Comparison of ENCODE assay signal across 11 cellular contexts in the genomic region with DNA sequence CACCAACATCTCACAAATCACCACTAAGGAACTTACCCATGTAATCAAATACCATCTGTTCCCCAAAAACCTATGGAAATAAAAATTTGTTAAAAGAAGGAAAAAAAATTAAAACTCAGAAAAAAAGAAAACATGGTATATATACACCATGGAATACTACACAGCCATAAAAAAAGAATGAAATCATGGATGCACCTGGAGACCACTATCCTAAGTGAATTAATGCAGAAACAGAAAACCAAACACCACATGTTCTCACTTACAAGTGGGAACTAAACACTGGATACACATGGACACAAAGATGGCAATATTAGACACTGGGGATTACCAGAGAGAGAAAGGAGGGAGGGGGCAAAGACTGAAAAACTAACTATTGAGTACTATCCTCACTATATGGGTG.
"Had no signal": no experiment of that assay in that cellular context is flagged by ENCODE, and none has a peak within 500 bp of the region (broad histone marks: within the 10 kb centered on the region; RNA-seq: fewer than 3 reads in every experiment).

No MANE protein-coding gene starts in this region.

- H3K4me1 Mint-ChIP-seq: GM23338, H9 had no signal

- H2AFZ ChIP-seq: GM23248, GM23338 had no signal

- H3K9me3 ChIP-seq: HAP-1 had no signal

- FAIRE-seq: H1, H54 had no signal

- H3K4me2 ChIP-seq: GM23338 had no signal

- H3K36me3 ChIP-seq: HAP-1 had no signal

- DNase-seq: GM23248, GOT3, H7, H9, HCEC 1CT, HFFc6 had no signal

- H3K9ac ChIP-seq: GM23248 had no signal

- H3K27ac ChIP-seq: GM23248 had no signal

- ATAC-seq: GM23338, HCT116 had no signal

- H3K4me3 ChIP-seq: GM23248, GM23338, HAP-1 had no signal

- H3K27ac Mint-ChIP-seq: GM23338, H9, HFFc6 had no signal

- H3K9me3 Mint-ChIP-seq: GM23338, HFFc6 had no signal

- H3K4me3 Mint-ChIP-seq: GM23338, H9, HFFc6 had no signal
